Comparison of ENCODE assay signal across 7 cellular contexts in genomic region chr6:137279279-137279678, GRCh38.
DNase-seq lines count a peak whose midpoint lies in the region; ATAC-seq, FAIRE-seq and TF ChIP-seq lines count a peak whose summit lies in the region.
"Not testable (repeated sequence)": the region's sequence is repeated elsewhere in the genome, so short reads cannot be mapped to it uniquely, and the experiment has no call there.

No MANE protein-coding gene starts in this region.

- not testable (repeated sequence) for BruUV-seq in GM12878 (replicated peaks; lab: Mats Ljungman, UMichigan)

- H4K20me1 ChIP-seq in GM12878 (ENCODE audit: control insufficient read depth, insufficient read depth): not testable (repeated sequence)

- not testable (repeated sequence) for TF ChIP-seq POLR2A in GM12891 (IDR thresholded peaks at IDR 0.05; ENCODE audit: low read depth, low read length); GM12878 (IDR thresholded peaks at IDR 0.05; ENCODE audit: low read depth, low read length)

- H3K27ac ChIP-seq in VCaP: peak overlapping the region; percentile 83; the same call in 1 of the 2 replicates
- not testable (repeated sequence) for H3K27ac ChIP-seq in GM12878 (ENCODE audit: control insufficient read depth, insufficient read depth)

- H3K9me3 Mint-ChIP-seq in activated CD4-positive, alpha-beta T cell treated with anti-CD3 and anti-CD28 coated beads, Interleukin-2, amount 10 ng/mL, durations not matched to agents 24 days and 14 days; naive B cell; stimulated activated naive B cell treated with anti-CD40 and anti-IgM and Interleukin-4, amounts not matched to agents 10 μg/mL and 1 μg/mL and 100 μg/mL, for 72 hours: not testable (repeated sequence)

- not testable (repeated sequence) for TF ChIP-seq RAD21 in GM12878 (IDR thresholded peaks at IDR 0.05; ENCODE audit: insufficient read depth, low read depth, low read length)

- TF ChIP-seq CTCF in VCaP (conservative IDR thresholded peaks at IDR 0.05); GM12878 (IDR thresholded peaks at IDR 0.05 in 2 of 3, conservative IDR thresholded peaks at IDR 0.05 in 1 of 3; ENCODE audit: control insufficient read depth in 2 of 3, extremely low read depth in 1 of 3, insufficient read depth in 1 of 3, low read depth in 3 of 3, low read length in 3 of 3): not testable (repeated sequence)

- H3K9ac ChIP-seq in GM12878 (ENCODE audit: control insufficient read depth, insufficient read depth, low read length): not testable (repeated sequence)

- H3K4me3 ChIP-seq in GM12878: not testable (repeated sequence)

- H3K79me2 ChIP-seq in GM12878 (ENCODE audit: control insufficient read depth, insufficient read depth, low read length): not testable (repeated sequence)

- not testable (repeated sequence) for DNase-seq in GM12891 (ENCODE audit: insufficient read length, low spot score); GM12878 (ENCODE audit: low read depth, low spot score)
- DNase-seq in NCI-H82 (lab: John Stamatoyannopoulos, UW) (peak; percentile 58), naive B cell (peak; percentile 21)
- DNase-seq in activated CD4-positive, alpha-beta T cell treated with anti-CD3 and anti-CD28 coated beads, Interleukin-2, amount 10 ng/mL, durations not matched to agents 24 days and 14 days: peak; percentile 34
- peak; percentile 21 for DNase-seq in stimulated activated naive B cell treated with anti-CD40 and anti-IgM and Interleukin-4, amounts not matched to agents 10 μg/mL and 1 μg/mL and 100 μg/mL, for 72 hours

- H3K27ac Mint-ChIP-seq in activated CD4-positive, alpha-beta T cell treated with anti-CD3 and anti-CD28 coated beads, Interleukin-2, amount 10 ng/mL, durations not matched to agents 24 days and 14 days; stimulated activated naive B cell treated with anti-CD40 and anti-IgM and Interleukin-4, amounts not matched to agents 10 μg/mL and 1 μg/mL and 100 μg/mL, for 72 hours: not testable (repeated sequence)
- peak overlapping the region in 5 of 6 donors; percentile 6 to 83 (median 65) for H3K27ac Mint-ChIP-seq in naive B cell

- not testable (repeated sequence) for H3K4me1 Mint-ChIP-seq in activated CD4-positive, alpha-beta T cell treated with anti-CD3 and anti-CD28 coated beads, Interleukin-2, amount 10 ng/mL, durations not matched to agents 24 days and 14 days
- peaks cover 35 to 55% (median 54%) of the 10 kb centered on the region in 3 donors for H3K4me1 Mint-ChIP-seq in naive B cell
- peaks cover 40 to 54% of the 10 kb centered on the region in 2 donors for H3K4me1 Mint-ChIP-seq in stimulated activated naive B cell treated with anti-CD40 and anti-IgM and Interleukin-4, amounts not matched to agents 10 μg/mL and 1 μg/mL and 100 μg/mL, for 72 hours

- 80% methylated on average over 4 of the region's 4 CpGs for WGBS in GM12878 (ENCODE audit: insufficient coverage, insufficient replicate concordance, low lambda C conversion rate, missing lambda C conversion rate)

- in situ Hi-C loops in GM12878 (cut with MboI): not testable (repeated sequence)

- SMC1A ChIA-PET in GM12878 (lab: Charles Lee; ENCODE audit: uncharacterized antibody, unreplicated experiment): interaction anchor here (1.2 to 4.6 kb wide), 6 partner anchors 14 to 185 kb away, joined by 3 to 38 read pairs (median 4); no protein-coding TSS in a partner anchor

- peaks cover 16% of the 10 kb centered on the region for H3K4me1 ChIP-seq in GM12878 (ENCODE audit: control insufficient read depth, insufficient read depth, low read length)

- not testable (repeated sequence) for H3K36me3 ChIP-seq in GM12878 (ENCODE audit: control insufficient read depth in 2 of 2, insufficient read depth in 2 of 2, low read length in 1 of 2)

- H3K4me3 Mint-ChIP-seq in activated CD4-positive, alpha-beta T cell treated with anti-CD3 and anti-CD28 coated beads, Interleukin-2, amount 10 ng/mL, durations not matched to agents 24 days and 14 days; stimulated activated naive B cell treated with anti-CD40 and anti-IgM and Interleukin-4, amounts not matched to agents 10 μg/mL and 1 μg/mL and 100 μg/mL, for 72 hours: not testable (repeated sequence)
- peak overlapping the region in 3 of 8 donors; percentile 14 to 58 (median 52) for H3K4me3 Mint-ChIP-seq in naive B cell

- CTCF ChIA-PET in GM12878 (lab: Yijun Ruan, JAX): interaction anchor here (0.8 to 1.3 kb wide), 2 partner anchors 28 to 35 kb away, joined by 3 to 7 read pairs; no protein-coding TSS in a partner anchor

- POLR2A ChIA-PET in GM12878 (lab: Charles Lee): not testable (repeated sequence)

- not testable (repeated sequence) for H3K4me2 ChIP-seq in GM12878 (ENCODE audit: control insufficient read depth, insufficient read depth)

- H3K27me3 Mint-ChIP-seq in activated CD4-positive, alpha-beta T cell treated with anti-CD3 and anti-CD28 coated beads, Interleukin-2, amount 10 ng/mL, durations not matched to agents 24 days and 14 days: peaks cover 40% of the 10 kb centered on the region
- H3K27me3 Mint-ChIP-seq in naive B cell; stimulated activated naive B cell treated with anti-CD40 and anti-IgM and Interleukin-4, amounts not matched to agents 10 μg/mL and 1 μg/mL and 100 μg/mL, for 72 hours: not testable (repeated sequence)

- H3K27me3 ChIP-seq in GM12878 (replicated peaks in 1 of 2; ENCODE audit: control insufficient read depth in 2 of 2, insufficient read depth in 2 of 2, low read length in 1 of 2): not testable (repeated sequence)

- ATAC-seq in GM12878 (peak; percentile 39), naive B cell (ENCODE audit: low read depth in 2 of 2) (peak; percentile 60 to 70)
- peak; percentile 56 to 64 for ATAC-seq in stimulated activated naive B cell treated with anti-CD40 and anti-IgM and Interleukin-4, amounts not matched to agents 10 μg/mL and 1 μg/mL and 100 μg/mL, for 72 hours (replicated peaks)

- intact Hi-C loops in activated CD4-positive, alpha-beta T cell treated with anti-CD3 and anti-CD28 coated beads, Interleukin-2, amount 10 ng/mL, durations not matched to agents 24 days and 14 days (cut with micrococcal nuclease); GM12878 (cut with micrococcal nuclease; ENCODE audit: unreplicated experiment): not testable (repeated sequence)

- H2AFZ ChIP-seq in GM12878 (ENCODE audit: control insufficient read depth, low read depth, low read length): not testable (repeated sequence)

- RAD21 ChIA-PET in GM12878 (lab: Charles Lee; ENCODE audit: unreplicated experiment): interaction anchor here (1.1 to 3.3 kb wide), 4 partner anchors 12 to 35 kb away, joined by 3 to 22 read pairs (median 3); no protein-coding TSS in a partner anchor

- not testable (repeated sequence) for H3K9me3 ChIP-seq in GM12878 (replicated peaks; ENCODE audit: control insufficient read depth, insufficient read depth, low read length)

- FAIRE-seq in GM12891 (lab: Jason Lieb, UNC); GM12878 (lab: Jason Lieb, UNC): not testable (repeated sequence)

- not testable (repeated sequence) for H3K36me3 Mint-ChIP-seq in activated CD4-positive, alpha-beta T cell treated with anti-CD3 and anti-CD28 coated beads, Interleukin-2, amount 10 ng/mL, durations not matched to agents 24 days and 14 days (ENCODE audit: low read depth); naive B cell; stimulated activated naive B cell treated with anti-CD40 and anti-IgM and Interleukin-4, amounts not matched to agents 10 μg/mL and 1 μg/mL and 100 μg/mL, for 72 hours

- not testable (repeated sequence) for TF ChIP-seq EP300 in GM12878 (IDR thresholded peaks at IDR 0.05; ENCODE audit: borderline replicate concordance in 1 of 2, control insufficient read depth in 1 of 2, low read depth in 2 of 2, low read length in 2 of 2)

TF ChIP-seq in GM12891, 5 proteins besides CTCF, POLR2A, EP300 and RAD21:
- 0 out of 2 replicates have a peak, but pooled peaks have one; percentile 7 for TF ChIP-seq SPI1 (IDR thresholded peaks at IDR 0.05; ENCODE audit: low read depth, low read length)
